14 cellular contexts compared by ENCODE assay signal in genomic region chr10:46091834-46092522, GRCh38. TPM values are rescaled to one million over a fixed set of nuclear protein-coding genes. Genes with fewer than 3 reads are reported as not detected.
DNase-seq lines count a peak whose midpoint lies in the region; ATAC-seq lines count a peak whose summit lies in the region.
"Had no signal": no experiment of that assay in that cellular context is flagged by ENCODE, and none has a peak within 500 bp of the region (broad histone marks: within the 10 kb centered on the region; RNA-seq: fewer than 3 reads in every experiment).

No MANE protein-coding gene starts in this region.

- peaks cover 5% of the 10 kb centered on the region for H3K4me1 Mint-ChIP-seq in activated CD4-positive, alpha-beta memory T cell treated with anti-CD3 and anti-CD28 coated beads for 36 hours (ENCODE audit: low read depth)
- H3K4me1 Mint-ChIP-seq in activated CD4-positive, alpha-beta memory T cell treated with anti-CD3 and anti-CD28 coated beads, Interleukin-2, amount 10 ng/mL, durations not matched to agents 7 days and 5 days = peaks cover 24% of the 10 kb centered on the region
- peaks cover 34% of the 10 kb centered on the region for H3K4me1 Mint-ChIP-seq in activated naive CD8-positive, alpha-beta T cell treated with anti-CD3 and anti-CD28 coated beads, Interleukin-2, amount 10 ng/mL, durations not matched to agents 7 days and 5 days
- peaks cover 19 to 21% of the 10 kb centered on the region in 2 donors for H3K4me1 Mint-ChIP-seq in natural killer cell treated with Interleukin-12 subunit alpha and Interleukin-12 subunit beta and Interleukin-15 and Interleukin-18, amount 100 ng/mL, for 72 hours (ENCODE audit: low read depth in 2 of 2)
- H3K4me1 Mint-ChIP-seq: brain had no signal

- POLR2A ChIA-PET in activated CD4-positive, alpha-beta memory T cell treated with anti-CD3 and anti-CD28 coated beads for 36 hours (lab: Charles Lee) = no interaction called here
- POLR2A ChIA-PET in activated CD4-positive, alpha-beta memory T cell treated with anti-CD3 and anti-CD28 coated beads, Interleukin-2, amount 10 ng/mL, durations not matched to agents 7 days and 5 days (lab: Charles Lee) = interaction anchor here (1.0 to 1.1 kb wide), 2 partner anchors 12 to 60 kb away, joined by 3 to 4 read pairs; no protein-coding TSS in a partner anchor
- POLR2A ChIA-PET in activated naive CD8-positive, alpha-beta T cell treated with anti-CD3 and anti-CD28 coated beads, Interleukin-2, amount 10 ng/mL, durations not matched to agents 7 days and 5 days (lab: Charles Lee) = interaction anchor here (0.7 to 1.5 kb wide), 4 partner anchors 15 to 178 kb away, joined by 3 read pairs; no protein-coding TSS in a partner anchor

- no peaks in the 10 kb centered on the region for H3K9me3 Mint-ChIP-seq in activated CD4-positive, alpha-beta memory T cell treated with anti-CD3 and anti-CD28 coated beads for 36 hours
- H3K9me3 Mint-ChIP-seq in activated CD4-positive, alpha-beta memory T cell treated with anti-CD3 and anti-CD28 coated beads, Interleukin-2, amount 10 ng/mL, durations not matched to agents 7 days and 5 days = no peaks in the 10 kb centered on the region
- no peaks in the 10 kb centered on the region for H3K9me3 Mint-ChIP-seq in activated naive CD8-positive, alpha-beta T cell treated with anti-CD3 and anti-CD28 coated beads, Interleukin-2, amount 10 ng/mL, durations not matched to agents 7 days and 5 days
- no peaks in the 10 kb centered on the region for H3K9me3 Mint-ChIP-seq in natural killer cell treated with Interleukin-12 subunit alpha and Interleukin-12 subunit beta and Interleukin-15 and Interleukin-18, amount 100 ng/mL, for 72 hours
- H3K9me3 Mint-ChIP-seq: brain, HFFc6 had no signal

- CTCF ChIA-PET in activated CD4-positive, alpha-beta memory T cell treated with anti-CD3 and anti-CD28 coated beads for 36 hours (lab: Charles Lee) = no interaction called here
- CTCF ChIA-PET in activated CD4-positive, alpha-beta memory T cell treated with anti-CD3 and anti-CD28 coated beads, Interleukin-2, amount 10 ng/mL, durations not matched to agents 7 days and 5 days (lab: Charles Lee) = interaction anchor here (0.5 to 2.0 kb wide), 2 partner anchors 63 to 200 kb away, joined by 3 to 7 read pairs; no protein-coding TSS in a partner anchor

- no peak for DNase-seq in activated CD4-positive, alpha-beta memory T cell treated with anti-CD3 and anti-CD28 coated beads for 36 hours
- no peak for DNase-seq in activated CD4-positive, alpha-beta memory T cell treated with anti-CD3 and anti-CD28 coated beads, Interleukin-2, amount 10 ng/mL, durations not matched to agents 7 days and 5 days
- peak; percentile 50 for DNase-seq in activated naive CD8-positive, alpha-beta T cell treated with anti-CD3 and anti-CD28 coated beads, Interleukin-2, amount 10 ng/mL, durations not matched to agents 7 days and 5 days
- no peak for DNase-seq in natural killer cell treated with Interleukin-12 subunit alpha and Interleukin-12 subunit beta and Interleukin-15 and Interleukin-18, amount 100 ng/mL, for 72 hours (ENCODE audit: low spot score)
- no peak for DNase-seq in NCI-H2227 treated with DMSO at 0.1 percent for 48 hours (lab: John Stamatoyannopoulos, UW)
- DNase-seq in NOMO-1 treated with DMSO at 0.1 percent for 48 hours (lab: John Stamatoyannopoulos, UW; ENCODE audit: unreplicated experiment) = no peak
- DNase-seq: ACHN, HFFc6, NCI-H2081, nucleus accumbens had no signal

- H3K4me3 Mint-ChIP-seq in activated CD4-positive, alpha-beta memory T cell treated with anti-CD3 and anti-CD28 coated beads for 36 hours = no peak overlapping the region
- H3K4me3 Mint-ChIP-seq in activated CD4-positive, alpha-beta memory T cell treated with anti-CD3 and anti-CD28 coated beads, Interleukin-2, amount 10 ng/mL, durations not matched to agents 7 days and 5 days = no peak overlapping the region
- H3K4me3 Mint-ChIP-seq in activated naive CD8-positive, alpha-beta T cell treated with anti-CD3 and anti-CD28 coated beads, Interleukin-2, amount 10 ng/mL, durations not matched to agents 7 days and 5 days = no peak overlapping the region
- no peak overlapping the region for H3K4me3 Mint-ChIP-seq in natural killer cell treated with Interleukin-12 subunit alpha and Interleukin-12 subunit beta and Interleukin-15 and Interleukin-18, amount 100 ng/mL, for 72 hours
- H3K4me3 Mint-ChIP-seq: brain, HFFc6 had no signal

- intact Hi-C loops in activated CD4-positive, alpha-beta memory T cell treated with anti-CD3 and anti-CD28 coated beads for 36 hours (cut with micrococcal nuclease) = loop anchor here (5.0 kb wide), 2 partner anchors 60 to 175 kb away; partner anchors contain the start of gene NCOA4

- ATAC-seq in HG03175 (IDR thresholded peaks at IDR 0.05; ENCODE audit: unreplicated experiment) (peak; percentile 21), HG02623 (IDR thresholded peaks at IDR 0.05; ENCODE audit: unreplicated experiment) (no peak)
- ATAC-seq in activated naive CD8-positive, alpha-beta T cell treated with anti-CD3 and anti-CD28 coated beads, Interleukin-2, amount 10 ng/mL, durations not matched to agents 7 days and 5 days (ENCODE audit: low read depth) = peak; percentile 17
- ATAC-seq in natural killer cell treated with Interleukin-12 subunit alpha and Interleukin-12 subunit beta and Interleukin-15 and Interleukin-18, amount 100 ng/mL, for 72 hours = peak; percentile 4 to 31

- no peaks in the 10 kb centered on the region for H3K36me3 Mint-ChIP-seq in activated CD4-positive, alpha-beta memory T cell treated with anti-CD3 and anti-CD28 coated beads for 36 hours
- no peaks in the 10 kb centered on the region for H3K36me3 Mint-ChIP-seq in activated CD4-positive, alpha-beta memory T cell treated with anti-CD3 and anti-CD28 coated beads, Interleukin-2, amount 10 ng/mL, durations not matched to agents 7 days and 5 days (ENCODE audit: low read depth)
- no peaks in the 10 kb centered on the region for H3K36me3 Mint-ChIP-seq in activated naive CD8-positive, alpha-beta T cell treated with anti-CD3 and anti-CD28 coated beads, Interleukin-2, amount 10 ng/mL, durations not matched to agents 7 days and 5 days
- H3K36me3 Mint-ChIP-seq in natural killer cell treated with Interleukin-12 subunit alpha and Interleukin-12 subunit beta and Interleukin-15 and Interleukin-18, amount 100 ng/mL, for 72 hours = no peaks in the 10 kb centered on the region
- H3K36me3 Mint-ChIP-seq: brain had no signal

- H3K27me3 Mint-ChIP-seq in activated CD4-positive, alpha-beta memory T cell treated with anti-CD3 and anti-CD28 coated beads for 36 hours = no peaks in the 10 kb centered on the region
- no peaks in the 10 kb centered on the region for H3K27me3 Mint-ChIP-seq in activated CD4-positive, alpha-beta memory T cell treated with anti-CD3 and anti-CD28 coated beads, Interleukin-2, amount 10 ng/mL, durations not matched to agents 7 days and 5 days
- H3K27me3 Mint-ChIP-seq in activated naive CD8-positive, alpha-beta T cell treated with anti-CD3 and anti-CD28 coated beads, Interleukin-2, amount 10 ng/mL, durations not matched to agents 7 days and 5 days = no peaks in the 10 kb centered on the region
- no peaks in the 10 kb centered on the region for H3K27me3 Mint-ChIP-seq in natural killer cell treated with Interleukin-12 subunit alpha and Interleukin-12 subunit beta and Interleukin-15 and Interleukin-18, amount 100 ng/mL, for 72 hours
- H3K27me3 Mint-ChIP-seq: brain had no signal

- H3K27ac Mint-ChIP-seq in activated CD4-positive, alpha-beta memory T cell treated with anti-CD3 and anti-CD28 coated beads for 36 hours = peak overlapping the region; percentile 14
- no peak overlapping the region for H3K27ac Mint-ChIP-seq in activated CD4-positive, alpha-beta memory T cell treated with anti-CD3 and anti-CD28 coated beads, Interleukin-2, amount 10 ng/mL, durations not matched to agents 7 days and 5 days
- peak overlapping the region; percentile 68 for H3K27ac Mint-ChIP-seq in activated naive CD8-positive, alpha-beta T cell treated with anti-CD3 and anti-CD28 coated beads, Interleukin-2, amount 10 ng/mL, durations not matched to agents 7 days and 5 days
- no peak overlapping the region for H3K27ac Mint-ChIP-seq in natural killer cell treated with Interleukin-12 subunit alpha and Interleukin-12 subunit beta and Interleukin-15 and Interleukin-18, amount 100 ng/mL, for 72 hours
- H3K27ac Mint-ChIP-seq: brain, HFFc6 had no signal

RNA-seq across cellular contexts. Expression of gene MSMB, which starts 45.9 kb away (rescaled TPM):
- total RNA-seq in activated CD4-positive, alpha-beta memory T cell treated with anti-CD3 and anti-CD28 coated beads for 36 hours = not detected
- not detected for total RNA-seq in activated CD4-positive, alpha-beta memory T cell treated with anti-CD3 and anti-CD28 coated beads, Interleukin-2, amount 10 ng/mL, durations not matched to agents 7 days and 5 days
- total RNA-seq in activated naive CD8-positive, alpha-beta T cell treated with anti-CD3 and anti-CD28 coated beads, Interleukin-2, amount 10 ng/mL, durations not matched to agents 7 days and 5 days = not detected
- total RNA-seq in natural killer cell treated with Interleukin-12 subunit alpha and Interleukin-12 subunit beta and Interleukin-15 and Interleukin-18, amount 100 ng/mL, for 72 hours = not detected
- total RNA-seq: glomerular endothelial cell had no signal

Comparison
In these comparisons a context has a peak if more than half of its experiments do, and no peak if none do; other contexts are left out.
1. H3K27ac Mint-ChIP-seq: peak in activated CD4-positive, alpha-beta memory T cell treated with anti-CD3 and anti-CD28 coated beads for 36 hours (single experiment) and activated naive CD8-positive, alpha-beta T cell treated with anti-CD3 and anti-CD28 coated beads, Interleukin-2, amount 10 ng/mL, durations not matched to agents 7 days and 5 days (single experiment); none in activated CD4-positive, alpha-beta memory T cell treated with anti-CD3 and anti-CD28 coated beads, Interleukin-2, amount 10 ng/mL, durations not matched to agents 7 days and 5 days (single experiment) and natural killer cell treated with Interleukin-12 subunit alpha and Interleukin-12 subunit beta and Interleukin-15 and Interleukin-18, amount 100 ng/mL, for 72 hours (0 of 2).